8 cellular contexts compared by ENCODE assay signal in the genomic region with DNA sequence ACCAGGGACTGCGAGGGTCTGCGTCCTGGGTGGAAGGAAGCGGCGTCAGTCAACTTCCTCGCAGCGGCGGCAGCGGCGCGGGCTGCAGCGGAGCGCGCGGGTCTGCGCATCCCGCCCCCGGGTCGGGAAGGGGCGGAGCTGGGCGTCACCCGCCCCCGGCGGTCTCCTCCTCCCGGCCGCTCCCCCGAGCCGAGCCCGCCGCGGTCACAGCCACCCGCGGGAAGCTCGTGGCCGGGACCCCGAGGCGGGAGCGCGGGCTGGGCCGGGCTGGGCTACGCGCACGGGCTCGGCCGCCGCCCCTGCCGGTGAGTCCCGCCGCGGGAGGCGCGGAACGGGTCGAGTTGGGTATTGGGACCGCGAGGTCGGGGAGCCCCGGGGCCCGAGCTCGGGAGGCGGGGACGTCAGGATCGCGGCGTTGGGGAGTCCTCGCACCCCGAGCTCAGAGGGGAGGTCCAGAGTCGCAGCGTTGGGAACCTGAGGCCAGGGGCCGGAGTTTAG. TPM values are rescaled to one million over a fixed set of nuclear protein-coding genes. Genes with fewer than 3 reads are reported as not detected.
DNase-seq lines count a peak whose midpoint lies in the region; ATAC-seq and TF ChIP-seq lines count a peak whose summit lies in the region.

A gene with protein sequence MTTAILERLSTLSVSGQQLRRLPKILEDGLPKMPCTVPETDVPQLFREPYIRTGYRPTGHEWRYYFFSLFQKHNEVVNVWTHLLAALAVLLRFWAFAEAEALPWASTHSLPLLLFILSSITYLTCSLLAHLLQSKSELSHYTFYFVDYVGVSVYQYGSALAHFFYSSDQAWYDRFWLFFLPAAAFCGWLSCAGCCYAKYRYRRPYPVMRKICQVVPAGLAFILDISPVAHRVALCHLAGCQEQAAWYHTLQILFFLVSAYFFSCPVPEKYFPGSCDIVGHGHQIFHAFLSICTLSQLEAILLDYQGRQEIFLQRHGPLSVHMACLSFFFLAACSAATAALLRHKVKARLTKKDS (plus strand): TSS at position 207 of the 498 bp plus-strand sequence. CDS start 41,063 bp downstream, outside the sequence.

- H3K9me3 Mint-ChIP-seq in activated CD8-positive, alpha-beta T cell treated with anti-CD3 and anti-CD28 coated beads, Interleukin-2, amount 10 ng/mL, durations not matched to agents 7 days and 5 days (ENCODE audit: insufficient read depth): no peaks in the 10 kb centered on the region

- H3K4me1 ChIP-seq in effector memory CD4-positive, alpha-beta T cell (ENCODE audit: control insufficient read depth, insufficient read depth, low read length, poor library complexity, severe bottlenecking): peaks cover 12% of the 10 kb centered on the region
- no peaks in the 10 kb centered on the region for H3K4me1 ChIP-seq in mesendoderm (ENCODE audit: control insufficient read depth, low read depth, low read length)

- no peaks in the 10 kb centered on the region for H3K79me2 ChIP-seq in mesendoderm (ENCODE audit: control insufficient read depth, insufficient read depth, low read length)

- CTCF ChIA-PET in activated CD8-positive, alpha-beta T cell treated with anti-CD3 and anti-CD28 coated beads, Interleukin-2, amount 10 ng/mL, durations not matched to agents 7 days and 5 days (lab: Charles Lee): interaction anchor here (0.6 to 7.9 kb wide), 23 partner anchors 9 to 173 kb away, joined by 3 to 103 read pairs (median 7); partner anchors contain the start of gene MCM3

- no peaks in the 10 kb centered on the region for H3K27me3 ChIP-seq in effector memory CD4-positive, alpha-beta T cell (replicated peaks; ENCODE audit: control insufficient read depth, insufficient read depth, low read length, poor library complexity, severe bottlenecking)
- H3K27me3 ChIP-seq in mesendoderm (ENCODE audit: insufficient read depth, low read length, poor library complexity): no peaks in the 10 kb centered on the region

- H3K36me3 ChIP-seq in effector memory CD4-positive, alpha-beta T cell (ENCODE audit: control insufficient read depth, insufficient read depth, low read length): peaks cover 3% of the 10 kb centered on the region
- H3K36me3 ChIP-seq in mesendoderm (ENCODE audit: control insufficient read depth, insufficient read depth, low read length): no peaks in the 10 kb centered on the region

- H3K4me3 ChIP-seq in AG10803 (ENCODE audit: low read length) (peak within 1 kb of the TSS; percentile 82), mesendoderm (ENCODE audit: low read length) (peak within 1 kb of the TSS; percentile 57)
- H3K4me3 ChIP-seq in effector memory CD4-positive, alpha-beta T cell (ENCODE audit: insufficient read depth, low read depth, low read length, poor library complexity, severe bottlenecking): peak within 1 kb of the TSS; percentile 98

- peak within 1 kb of the TSS; percentile 92 for H3K27ac Mint-ChIP-seq in activated CD8-positive, alpha-beta T cell treated with anti-CD3 and anti-CD28 coated beads, Interleukin-2, amount 10 ng/mL, durations not matched to agents 7 days and 5 days

- H3K4me1 Mint-ChIP-seq in activated CD8-positive, alpha-beta T cell treated with anti-CD3 and anti-CD28 coated beads, Interleukin-2, amount 10 ng/mL, durations not matched to agents 7 days and 5 days (ENCODE audit: low read depth): peaks cover 34% of the 10 kb centered on the region

- POLR2A ChIA-PET in activated CD8-positive, alpha-beta T cell treated with anti-CD3 and anti-CD28 coated beads, Interleukin-2, amount 10 ng/mL, durations not matched to agents 7 days and 5 days (lab: Charles Lee): interaction anchor here (0.7 to 3.6 kb wide), 19 partner anchors 10 to 203 kb away, joined by 3 to 58 read pairs (median 4); partner anchors contain the start of gene MCM3

- no peaks in the 10 kb centered on the region for H3K9me3 ChIP-seq in effector memory CD4-positive, alpha-beta T cell (ENCODE audit: control insufficient read depth, low read length)

- H3K23ac ChIP-seq in mesendoderm (ENCODE audit: low read length): peak within 1 kb of the TSS; percentile 59

- no peaks in the 10 kb centered on the region for H3K27me3 Mint-ChIP-seq in activated CD8-positive, alpha-beta T cell treated with anti-CD3 and anti-CD28 coated beads, Interleukin-2, amount 10 ng/mL, durations not matched to agents 7 days and 5 days (ENCODE audit: low read depth)

- H2AK5ac ChIP-seq in mesendoderm (ENCODE audit: low read length): no peak within 1 kb of the TSS

- peak within 1 kb of the TSS; percentile 77 for H3K4me2 ChIP-seq in mesendoderm (ENCODE audit: low read length)

- ATAC-seq in GM19023 (IDR thresholded peaks at IDR 0.05; ENCODE audit: unreplicated experiment) (peak; percentile 91), HG03159 (IDR thresholded peaks at IDR 0.05; ENCODE audit: unreplicated experiment) (peak; percentile 82)
- ATAC-seq in activated CD8-positive, alpha-beta T cell treated with anti-CD3 and anti-CD28 coated beads, Interleukin-2, amount 10 ng/mL, durations not matched to agents 7 days and 5 days: peak; percentile 93

- H3K18ac ChIP-seq in mesendoderm (ENCODE audit: low read length): peak within 1 kb of the TSS; percentile 52

- DNase-seq in AG10803 (ENCODE audit: low read depth) (peak; percentile 58), NCI-H82 treated with DMSO at 0.1 percent for 48 hours (lab: John Stamatoyannopoulos, UW; ENCODE audit: unreplicated experiment) (peak; percentile 6), mesendoderm (peak; percentile 37)
- peak; percentile 82 for DNase-seq in activated CD8-positive, alpha-beta T cell treated with anti-CD3 and anti-CD28 coated beads, Interleukin-2, amount 10 ng/mL, durations not matched to agents 7 days and 5 days
- peak; percentile 73 to 75 (median 73) for DNase-seq in effector memory CD4-positive, alpha-beta T cell
- peak; percentile 63 for DNase-seq in stimulated activated CD8-positive, alpha-beta memory T cell treated with anti-CD3 and anti-CD28 coated beads, Interleukin-12 subunit alpha, Interleukin-12 subunit beta, amount 100 ng/mL, for 24 hours (ENCODE audit: extremely low read depth)

- no peak within 1 kb of the TSS for H3K4ac ChIP-seq in mesendoderm (ENCODE audit: low read depth, low read length)

- no peak within 1 kb of the TSS for H4K8ac ChIP-seq in mesendoderm (ENCODE audit: low read depth, low read length)

- H3K9ac ChIP-seq in mesendoderm (ENCODE audit: low read length): peak within 1 kb of the TSS; percentile 82

- H4K5ac ChIP-seq in mesendoderm (ENCODE audit: low read length): no peak within 1 kb of the TSS

- peak within 1 kb of the TSS; percentile 93 for H3K27ac ChIP-seq in effector memory CD4-positive, alpha-beta T cell (ENCODE audit: insufficient read depth, low read length, poor library complexity, severe bottlenecking)
- no peak within 1 kb of the TSS for H3K27ac ChIP-seq in mesendoderm (ENCODE audit: low read depth, low read length)

- no peak for TF ChIP-seq CTCF in AG10803 (conservative IDR thresholded peaks at IDR 0.05; ENCODE audit: low read length)

- H2BK5ac ChIP-seq in mesendoderm (ENCODE audit: low read length): no peak within 1 kb of the TSS

- no peak within 1 kb of the TSS for H2BK120ac ChIP-seq in mesendoderm (ENCODE audit: low read depth, low read length)

- peaks cover 2% of the 10 kb centered on the region for H3K79me1 ChIP-seq in mesendoderm (ENCODE audit: low read length)

- H3K36me3 Mint-ChIP-seq in activated CD8-positive, alpha-beta T cell treated with anti-CD3 and anti-CD28 coated beads, Interleukin-2, amount 10 ng/mL, durations not matched to agents 7 days and 5 days (ENCODE audit: low read depth): peaks cover 28% of the 10 kb centered on the region

- H3K56ac ChIP-seq in mesendoderm (ENCODE audit: low read length): peak within 1 kb of the TSS; percentile 89

- no CpG with 5 or more reads among the region's 69 CpGs for WGBS in mesendoderm (ENCODE audit: extremely low coverage, insufficient coverage, low lambda C conversion rate)

- H3K4me3 Mint-ChIP-seq in activated CD8-positive, alpha-beta T cell treated with anti-CD3 and anti-CD28 coated beads, Interleukin-2, amount 10 ng/mL, durations not matched to agents 7 days and 5 days: peak within 1 kb of the TSS; percentile 98

- H2BK15ac ChIP-seq in mesendoderm (replicated peaks; ENCODE audit: low read depth): no peak within 1 kb of the TSS

RNA-seq across cellular contexts. Expression of the gene that starts here (rescaled TPM):
- 10 to 100 TPM; 23.0 to 25.7 TPM for total RNA-seq in activated CD8-positive, alpha-beta T cell treated with anti-CD3 and anti-CD28 coated beads, Interleukin-2, amount 10 ng/mL, durations not matched to agents 7 days and 5 days
- 2.7 TPM for polyA plus RNA-seq in mesendoderm (2013, experiment 1 of 2)
- polyA plus RNA-seq in mesendoderm (2013, experiment 2 of 2): 2.6 TPM

Comparison
In these comparisons a context has a peak if more than half of its experiments do, and no peak if none do; other contexts are left out.
1. DNase-seq: peak in every context shown above with its lines; median percentile 82 in activated CD8-positive, alpha-beta T cell treated with anti-CD3 and anti-CD28 coated beads, Interleukin-2, amount 10 ng/mL, durations not matched to agents 7 days and 5 days; 73 in effector memory CD4-positive, alpha-beta T cell; 63 in stimulated activated CD8-positive, alpha-beta memory T cell treated with anti-CD3 and anti-CD28 coated beads, Interleukin-12 subunit alpha, Interleukin-12 subunit beta, amount 100 ng/mL, for 24 hours; 58 in AG10803; 37 in mesendoderm; 6 in NCI-H82 treated with DMSO at 0.1 percent for 48 hours.